15 cellular contexts compared by ENCODE assay signal in the genomic region with DNA sequence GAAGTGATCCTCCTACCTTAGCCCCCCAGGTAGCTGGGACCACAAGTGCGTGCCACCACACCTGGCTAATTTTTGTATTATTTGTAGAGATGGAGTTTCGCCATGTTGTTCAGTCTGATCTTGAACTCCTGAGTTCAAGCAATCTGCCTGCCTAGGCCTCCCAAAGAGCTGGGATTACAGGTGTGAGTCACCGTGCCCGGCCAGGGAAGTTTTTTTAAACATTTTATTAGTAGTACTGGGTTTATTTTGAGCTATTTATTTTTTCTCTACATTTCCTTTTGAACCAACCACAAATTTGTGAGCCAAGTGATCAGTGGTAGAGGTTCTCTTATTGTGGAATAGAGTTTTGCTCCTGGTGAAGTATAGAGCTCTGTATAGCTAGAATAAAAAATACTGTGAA.
"Had no signal": no experiment of that assay in that cellular context is flagged by ENCODE, and none has a peak within 500 bp of the region (broad histone marks: within the 10 kb centered on the region; RNA-seq: fewer than 3 reads in every experiment).

No MANE protein-coding gene starts in this region.

- H3K4me3 Mint-ChIP-seq: activated CD8-positive, alpha-beta memory T cell treated with anti-CD3 and anti-CD28 coated beads, Interleukin-2, amount 10 ng/mL, durations not matched to agents 7 days and 5 days; activated T-cell treated with anti-CD3 and anti-CD28 coated beads, Interleukin-2, amount 50 U/mL, for 4 hours; brain; T-helper 2 cell treated with Interferon-gamma antibody and Interleukin-4, amounts not matched to agents 5 μg/mL and 100 μg/mL, for 36 hours had no signal

- H3K27me3 ChIP-seq: esophagus squamous epithelium, heart left ventricle, left lung had no signal

- H3K9me3 Mint-ChIP-seq: activated naive CD4-positive, alpha-beta T cell treated with anti-CD3 and anti-CD28 coated beads, Interleukin-2, amount 50 U/mL, for 72 hours; activated T-cell treated with anti-CD3 and anti-CD28 coated beads, Interleukin-2, amount 50 U/mL, for 4 hours; brain; T-helper 2 cell treated with Interferon-gamma antibody and Interleukin-4, amounts not matched to agents 5 μg/mL and 100 μg/mL, for 36 hours had no signal

- H2AFZ ChIP-seq: parathyroid adenoma had no signal

- DNase-seq: activated CD4-positive, alpha-beta T cell treated with anti-CD3 and anti-CD28 coated beads, Interleukin-2, amount 50 U/mL, for 4 hours; activated CD4-positive, CD25-positive, alpha-beta regulatory T cell treated with anti-CD3 and anti-CD28 coated beads, Interleukin-2, amount 50 U/mL, for 72 hours; activated CD8-positive, alpha-beta memory T cell treated with anti-CD3 and anti-CD28 coated beads, Interleukin-2, amount 10 ng/mL, durations not matched to agents 7 days and 5 days; activated effector memory CD4-positive, alpha-beta T cell treated with anti-CD3 and anti-CD28 coated beads, Interleukin-2, amount 50 U/mL, for 16 hours; activated T-cell treated with anti-CD3 and anti-CD28 coated beads, Interleukin-2, amount 50 U/mL, for 4 hours; amygdala; esophagus squamous epithelium; heart left ventricle; left lung; stimulated activated CD4-positive, alpha-beta T cell treated with anti-CD3 and anti-CD28 coated beads, Interleukin-15, amount 100 ng/mL, for 24 hours; stimulated activated CD4-positive, alpha-beta T cell treated with anti-CD3 and anti-CD28 coated beads, Interleukin-4, amount 100 ng/mL, for 24 hours had no signal

- H3K4me3 ChIP-seq: esophagus squamous epithelium, heart left ventricle, left lung had no signal

- ATAC-seq: activated CD8-positive, alpha-beta memory T cell treated with anti-CD3 and anti-CD28 coated beads, Interleukin-2, amount 10 ng/mL, durations not matched to agents 7 days and 5 days; activated naive CD4-positive, alpha-beta T cell treated with anti-CD3 and anti-CD28 coated beads, Interleukin-2, amount 50 U/mL, for 72 hours; activated T-cell treated with anti-CD3 and anti-CD28 coated beads, Interleukin-2, amount 50 U/mL, for 4 hours; heart left ventricle; left lung had no signal

- H3K27me3 Mint-ChIP-seq: activated CD8-positive, alpha-beta memory T cell treated with anti-CD3 and anti-CD28 coated beads, Interleukin-2, amount 10 ng/mL, durations not matched to agents 7 days and 5 days; brain had no signal

- H3K27ac Mint-ChIP-seq: activated CD8-positive, alpha-beta memory T cell treated with anti-CD3 and anti-CD28 coated beads, Interleukin-2, amount 10 ng/mL, durations not matched to agents 7 days and 5 days; activated naive CD4-positive, alpha-beta T cell treated with anti-CD3 and anti-CD28 coated beads, Interleukin-2, amount 50 U/mL, for 72 hours; T-helper 2 cell treated with Interferon-gamma antibody and Interleukin-4, amounts not matched to agents 5 μg/mL and 100 μg/mL, for 36 hours had no signal

- H3K9me3 ChIP-seq: esophagus squamous epithelium, heart left ventricle, left lung had no signal

- H3K27ac ChIP-seq: esophagus squamous epithelium, parathyroid adenoma had no signal

- H3K4me1 ChIP-seq: parathyroid adenoma had no signal

- H3K9ac ChIP-seq: parathyroid adenoma had no signal
